In the genomic region with DNA sequence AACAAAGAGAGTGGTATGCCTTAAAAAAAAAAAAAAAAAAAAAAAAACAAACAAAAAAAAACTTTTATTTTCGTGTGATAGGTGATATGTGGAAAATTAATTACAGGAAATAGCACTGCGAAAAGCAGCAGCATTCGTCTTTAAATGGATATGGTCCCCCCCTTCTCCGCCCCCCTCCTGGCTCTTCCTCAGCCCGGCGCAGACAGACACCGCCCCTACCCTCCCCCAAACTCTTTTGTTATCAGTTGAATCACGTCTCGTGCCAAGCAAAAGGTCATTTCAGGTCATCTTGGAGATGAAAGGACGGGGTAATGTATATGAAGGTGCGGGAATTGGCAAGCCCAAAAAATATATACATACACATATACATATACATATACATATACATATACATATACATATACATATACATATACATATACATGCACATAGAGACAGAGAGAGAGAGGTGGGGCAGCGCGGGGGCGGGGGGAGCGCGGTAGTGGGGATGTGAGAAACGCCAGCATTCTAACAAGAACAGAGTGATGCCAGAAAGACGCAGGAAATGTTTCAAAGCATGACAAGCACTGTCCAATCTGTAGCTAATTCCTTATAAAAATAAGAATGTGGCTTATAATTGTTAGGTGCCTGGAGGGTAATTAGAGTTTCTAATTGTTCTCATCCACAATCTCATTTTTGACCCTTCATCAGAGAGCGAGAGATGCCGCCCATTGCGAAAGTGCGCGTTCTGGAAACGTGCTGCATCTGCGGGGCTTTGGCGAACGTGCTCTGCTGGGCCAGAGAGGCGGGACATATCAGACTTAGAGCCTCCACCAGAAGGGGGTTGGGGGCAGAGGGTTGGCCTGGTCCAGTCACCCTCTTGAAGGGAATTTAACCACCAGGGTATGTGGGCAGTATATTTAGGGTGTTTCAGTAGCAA, we compare ENCODE assay signal across 8 cellular contexts.
DNase-seq lines count a peak whose midpoint lies in the region; ATAC-seq and TF ChIP-seq lines count a peak whose summit lies in the region.

No MANE protein-coding gene starts in this region.

- WGBS in right cardiac atrium = 3% methylated on average over 28 of the region's 28 CpGs
- 5% methylated on average over 28 of the region's 28 CpGs for WGBS in psoas muscle, 3 donors

- no peaks in the 10 kb centered on the region for H3K36me3 ChIP-seq in psoas muscle (ENCODE audit: insufficient read depth in 1 of 2, low read depth in 1 of 2)

- TF ChIP-seq CTCF in WI38 (IDR thresholded peaks at IDR 0.05; ENCODE audit: low read depth, low read length) = no peak
- TF ChIP-seq CTCF in psoas muscle (IDR thresholded peaks at IDR 0.05) = no peak

- no peaks in the 10 kb centered on the region for H3K9me3 ChIP-seq in right cardiac atrium (ENCODE audit: control insufficient read depth, low read length)
- H3K9me3 ChIP-seq in psoas muscle = no peaks in the 10 kb centered on the region

- H3K4me1 ChIP-seq in right cardiac atrium (ENCODE audit: control insufficient read depth, insufficient read depth, low read length) = no peaks in the 10 kb centered on the region
- peaks cover 9% of the 10 kb centered on the region for H3K4me1 ChIP-seq in psoas muscle

- H3K27ac ChIP-seq in right cardiac atrium (ENCODE audit: low read length) (peak overlapping the region; percentile 51), psoas muscle (no peak overlapping the region)

- H3K27me3 ChIP-seq in right cardiac atrium (ENCODE audit: control insufficient read depth, insufficient read depth) (no peaks in the 10 kb centered on the region), psoas muscle (ENCODE audit: insufficient read depth in 3 of 3, low read length in 2 of 3) (no peaks in the 10 kb centered on the region)

- ATAC-seq in right cardiac atrium = peak; percentile 75 to 77
- peak in 3 of 4 donors; percentile 35 to 67 (median 50) for ATAC-seq in psoas muscle
- ATAC-seq in GM18870 (IDR thresholded peaks at IDR 0.05; ENCODE audit: unreplicated experiment) = no peak
- no peak for ATAC-seq in GM19455 (IDR thresholded peaks at IDR 0.05; ENCODE audit: unreplicated experiment)
- ATAC-seq in GM21737 (IDR thresholded peaks at IDR 0.05; ENCODE audit: unreplicated experiment) = no peak

- DNase-seq in ELF-1 (ENCODE audit: low read depth, low spot score) (peak; percentile 44), right cardiac atrium (peak; percentile 60 to 87 (median 85)), psoas muscle (peak; percentile 42 to 67), NCI-H1048 (lab: John Stamatoyannopoulos, UW) (no peak)

- intact Hi-C loops in right cardiac atrium (cut with DNase I) = loop anchor here in 2 of 4 donors (2.0 to 10.0 kb wide), 3 partner anchors 64 to 226 kb away; no protein-coding TSS in a partner anchor
- intact Hi-C loops in psoas muscle (cut with DNase I) = loop anchor here in 1 of 2 donors (5.0 kb wide), 3 partner anchors 46 to 224 kb away; no protein-coding TSS in a partner anchor

- H3K4me3 ChIP-seq in WI38 (ENCODE audit: low read depth, low read length) = peak overlapping the region; percentile 55
- H3K4me3 ChIP-seq in right cardiac atrium (ENCODE audit: low read length) = peak overlapping the region; percentile 72
- H3K4me3 ChIP-seq in psoas muscle = peak overlapping the region; percentile 70

Comparison
In these comparisons a context has a peak if more than half of its experiments do, and no peak if none do; other contexts are left out.
1. ATAC-seq: peak in right cardiac atrium (2 of 2) and psoas muscle (3 of 4); none in GM18870 (single experiment), GM19455 (single experiment) and GM21737 (single experiment).
2. Peak in every context shown above with its lines, with median percentiles within 50 percentile points of each other: H3K4me3 ChIP-seq.